ENCODE assay signal across 8 cellular contexts in genomic region chr11:134036484-134037092, GRCh38. TPM values are rescaled to one million over a fixed set of nuclear protein-coding genes. Genes with fewer than 3 reads are reported as not detected.
DNase-seq lines count a peak whose midpoint lies in the region; ATAC-seq and TF ChIP-seq lines count a peak whose summit lies in the region.

No MANE protein-coding gene starts in this region.

- DNase-seq in activated naive CD8-positive, alpha-beta T cell treated with anti-CD3 and anti-CD28 coated beads for 36 hours: peak; percentile 28
- DNase-seq in stimulated activated naive CD8-positive, alpha-beta T cell treated with anti-CD3 and anti-CD28 coated beads, Interleukin-15, Interleukin-2, amounts not matched to agents 100 U/mL and 50 U/mL, for 24 hours: peak; percentile 32
- DNase-seq in erythroblast (lab: John Stamatoyannopoulos, UW): no peak
- DNase-seq in foreskin melanocyte: no peak

- ATAC-seq in HG03159 (IDR thresholded peaks at IDR 0.05; ENCODE audit: unreplicated experiment): peak; percentile 1
- no peak for ATAC-seq in stimulated activated naive CD8-positive, alpha-beta T cell treated with anti-CD3 and anti-CD28 coated beads, Interleukin-15, Interleukin-2, amounts not matched to agents 100 U/mL and 50 U/mL, for 24 hours
- ATAC-seq in HG03439 (IDR thresholded peaks at IDR 0.05; ENCODE audit: unreplicated experiment): no peak
- no peak for ATAC-seq in GM21360 (IDR thresholded peaks at IDR 0.05; ENCODE audit: unreplicated experiment)

- peak overlapping the region; percentile 81 for H3K4me3 Mint-ChIP-seq in activated naive CD8-positive, alpha-beta T cell treated with anti-CD3 and anti-CD28 coated beads for 36 hours

- peak overlapping the region; percentile 85 for H3K27ac Mint-ChIP-seq in activated naive CD8-positive, alpha-beta T cell treated with anti-CD3 and anti-CD28 coated beads for 36 hours

- H3K9me3 ChIP-seq in iPS-18c (ENCODE audit: control insufficient read depth, insufficient read depth, low read length): peaks cover 4% of the 10 kb centered on the region

- no peaks in the 10 kb centered on the region for H3K27me3 Mint-ChIP-seq in activated naive CD8-positive, alpha-beta T cell treated with anti-CD3 and anti-CD28 coated beads for 36 hours

- H3K4me1 Mint-ChIP-seq in activated naive CD8-positive, alpha-beta T cell treated with anti-CD3 and anti-CD28 coated beads for 36 hours: peaks cover 52% of the 10 kb centered on the region

- peaks cover 3% of the 10 kb centered on the region for H3K36me3 Mint-ChIP-seq in activated naive CD8-positive, alpha-beta T cell treated with anti-CD3 and anti-CD28 coated beads for 36 hours

- H3K4me3 ChIP-seq in iPS-18c (ENCODE audit: insufficient read depth, low read depth, low read length): peak overlapping the region; percentile 75

- H3K9me3 Mint-ChIP-seq in activated naive CD8-positive, alpha-beta T cell treated with anti-CD3 and anti-CD28 coated beads for 36 hours: no peaks in the 10 kb centered on the region

- no peak for TF ChIP-seq POLR2A in erythroblast (IDR thresholded peaks at IDR 0.05; ENCODE audit: low read length)

RNA-seq across cellular contexts. Expression of gene JAM3, which starts 32.3 kb away (rescaled TPM):
- total RNA-seq in activated naive CD8-positive, alpha-beta T cell treated with anti-CD3 and anti-CD28 coated beads for 36 hours: 10 to 100 TPM; 18.3 to 21.2 TPM

Comparison
In these comparisons a context has a peak if more than half of its experiments do, and no peak if none do; other contexts are left out.
1. DNase-seq: peak in activated naive CD8-positive, alpha-beta T cell treated with anti-CD3 and anti-CD28 coated beads for 36 hours (single experiment) and stimulated activated naive CD8-positive, alpha-beta T cell treated with anti-CD3 and anti-CD28 coated beads, Interleukin-15, Interleukin-2, amounts not matched to agents 100 U/mL and 50 U/mL, for 24 hours (single experiment); none in erythroblast (0 of 2) and foreskin melanocyte (single experiment).